Comparison of ENCODE assay signal across 12 cellular contexts in genomic region chr14:105375635-105376057, GRCh38. TPM values are rescaled to one million over a fixed set of nuclear protein-coding genes. Genes with fewer than 3 reads are reported as not detected.
A peak's percentile ranks its signal among the peaks of the same experiment; 100 is the strongest.
DNase-seq lines count a peak whose midpoint lies in the region; ATAC-seq and TF ChIP-seq lines count a peak whose summit lies in the region.
"Had no signal": no experiment of that assay in that cellular context is flagged by ENCODE, and none has a peak within 500 bp of the region (broad histone marks: within the 10 kb centered on the region; RNA-seq: fewer than 3 reads in every experiment).

No MANE protein-coding gene starts in this region.

- no peak for TF ChIP-seq EP300 in suprapubic skin (IDR thresholded peaks at IDR 0.05)

- H3K9me3 ChIP-seq in GM23248 (ENCODE audit: low read depth) (no peaks in the 10 kb centered on the region), suprapubic skin (no peaks in the 10 kb centered on the region)
- H3K9me3 ChIP-seq: sigmoid colon had no signal

- peaks cover 9% of the 10 kb centered on the region for H3K4me1 Mint-ChIP-seq in activated naive CD8-positive, alpha-beta T cell treated with anti-CD3 and anti-CD28 coated beads for 36 hours

- H3K4me3 ChIP-seq in GM23248 (no peak overlapping the region), suprapubic skin (no peak overlapping the region)
- H3K4me3 ChIP-seq: sigmoid colon had no signal

- no peaks in the 10 kb centered on the region for H3K36me3 Mint-ChIP-seq in activated naive CD8-positive, alpha-beta T cell treated with anti-CD3 and anti-CD28 coated beads for 36 hours

- H3K9ac ChIP-seq in GM23248, result no peak overlapping the region

- no peak overlapping the region for H2AFZ ChIP-seq in GM23248

- H3F3A ChIP-seq in GM23248 (ENCODE audit: insufficient read depth), result no peaks in the 10 kb centered on the region

- no peak for ATAC-seq in GM21447 (IDR thresholded peaks at IDR 0.05; ENCODE audit: unreplicated experiment)
- ATAC-seq: left colon had no signal

- H3K9me3 Mint-ChIP-seq in activated naive CD8-positive, alpha-beta T cell treated with anti-CD3 and anti-CD28 coated beads for 36 hours, result peaks cover 1% of the 10 kb centered on the region
- H3K9me3 Mint-ChIP-seq: IgD-negative memory B cell had no signal

- H3K4me2 ChIP-seq in GM23248 (ENCODE audit: unreplicated experiment), result no peak overlapping the region

- H3K4me1 ChIP-seq in GM23248 (ENCODE audit: insufficient read depth) (no peaks in the 10 kb centered on the region), suprapubic skin (peaks cover 13% of the 10 kb centered on the region)

- H3K36me3 ChIP-seq in GM23248 (ENCODE audit: low read depth) (no peaks in the 10 kb centered on the region), suprapubic skin (peaks cover 7% of the 10 kb centered on the region)

- peak overlapping the region; percentile 30 for H3K4me3 Mint-ChIP-seq in activated naive CD8-positive, alpha-beta T cell treated with anti-CD3 and anti-CD28 coated beads for 36 hours
- H3K4me3 Mint-ChIP-seq: IgD-negative memory B cell had no signal

- DNase-seq in GM23248, result peak; percentile 16
- DNase-seq in RKO (ENCODE audit: low spot score), result peak; percentile 58
- peak; percentile 50 for DNase-seq in activated naive CD8-positive, alpha-beta T cell treated with anti-CD3 and anti-CD28 coated beads for 36 hours
- DNase-seq in stimulated activated CD4-positive, alpha-beta T cell treated with anti-CD3 and anti-CD28 coated beads, Interleukin-2, amount 100 ng/mL, for 4 hours (ENCODE audit: low read depth), result peak; percentile 11
- DNase-seq in NCI-H187 treated with DMSO at 0.1 percent for 48 hours (lab: John Stamatoyannopoulos, UW), result no peak
- DNase-seq in DMS53 treated with DMSO at 0.1 percent for 48 hours (lab: John Stamatoyannopoulos, UW; ENCODE audit: unreplicated experiment), result no peak
- no peak for DNase-seq in suprapubic skin (ENCODE audit: low spot score in 2 of 2)
- DNase-seq: DMS 273 treated with DMSO at 0.1 percent for 48 hours, left colon, sigmoid colon had no signal

- no peaks in the 10 kb centered on the region for H3K9me2 ChIP-seq in GM23248 (ENCODE audit: insufficient read depth)

- H3K27ac Mint-ChIP-seq in activated naive CD8-positive, alpha-beta T cell treated with anti-CD3 and anti-CD28 coated beads for 36 hours, result peak overlapping the region; percentile 26
- H3K27ac Mint-ChIP-seq: IgD-negative memory B cell had no signal

- H3K27me3 ChIP-seq in GM23248 (replicated peaks; ENCODE audit: insufficient read depth), result no peaks in the 10 kb centered on the region
- no peaks in the 10 kb centered on the region for H3K27me3 ChIP-seq in suprapubic skin
- H3K27me3 ChIP-seq: sigmoid colon had no signal

- H4K20me1 ChIP-seq in GM23248 (ENCODE audit: insufficient read depth), result no peaks in the 10 kb centered on the region

- no peaks in the 10 kb centered on the region for H3K79me2 ChIP-seq in GM23248 (ENCODE audit: insufficient read depth)

- H3K27ac ChIP-seq in GM23248, result no peak overlapping the region
- H3K27ac ChIP-seq in suprapubic skin, result no peak overlapping the region
- H3K27ac ChIP-seq: sigmoid colon had no signal

- no peak for TF ChIP-seq POLR2A in suprapubic skin (IDR thresholded peaks at IDR 0.05)

- 82 to 84% methylated on average over 4 of the region's 4 CpGs for WGBS in GM23248 (ENCODE audit: low coverage in 1 of 2, low lambda C conversion rate in 2 of 2, missing lambda C conversion rate in 2 of 2), 2 experiments
- 83% methylated on average over 4 of the region's 4 CpGs for WGBS in suprapubic skin

- in situ Hi-C loops in GM23248 (cut with MboI), result no loop called here

- no peak for TF ChIP-seq CTCF in suprapubic skin (IDR thresholded peaks at IDR 0.05)

- no peaks in the 10 kb centered on the region for H3K27me3 Mint-ChIP-seq in activated naive CD8-positive, alpha-beta T cell treated with anti-CD3 and anti-CD28 coated beads for 36 hours

RNA-seq across cellular contexts. Expression of gene TEX22, which starts 22.7 kb away (rescaled TPM):
- total RNA-seq in GM23248 (2014; rRNA removed; shearing (Covaris generic)), result 0.13 and 0.43 TPM in 2 replicates
- polyA plus RNA-seq in GM23248 (2016; fragmentation: Nextera tagmentation; extraction: Ambion mirVana), result 0.27 and 0.46 TPM in 2 replicates
- 1 to 10 TPM in 1 of 2 experiments, under 1 TPM in 1; 0.56 to 2.1 TPM for total RNA-seq in activated naive CD8-positive, alpha-beta T cell treated with anti-CD3 and anti-CD28 coated beads for 36 hours
- total RNA-seq in suprapubic skin, result under 1 TPM in 1 of 4 donors, not detected in 3; 0.80 TPM
- total RNA-seq: sigmoid colon had no signal

RNA-seq across cellular contexts. Expression of gene MTA1, which starts 44.0 kb away (rescaled TPM):
- 37.0 and 50.3 TPM in 2 replicates for total RNA-seq in GM23248 (2014; rRNA removed; shearing (Covaris generic))
- polyA plus RNA-seq in GM23248 (2016; fragmentation: Nextera tagmentation; extraction: Ambion mirVana), result 8.1 and 9.6 TPM in 2 replicates
- total RNA-seq in activated naive CD8-positive, alpha-beta T cell treated with anti-CD3 and anti-CD28 coated beads for 36 hours, result 100 to 1,000 TPM; 148 to 149 TPM
- 100 to 1,000 TPM in 1 of 4 donors, 10 to 100 TPM in 3; 38.1 to 107 (median 59.5) TPM for total RNA-seq in suprapubic skin

Comparison
In these comparisons a context has a peak if more than half of its experiments do, and no peak if none do; other contexts are left out.
1. DNase-seq: peak in GM23248 (single experiment), RKO (single experiment), activated naive CD8-positive, alpha-beta T cell treated with anti-CD3 and anti-CD28 coated beads for 36 hours (single experiment) and stimulated activated CD4-positive, alpha-beta T cell treated with anti-CD3 and anti-CD28 coated beads, Interleukin-2, amount 100 ng/mL, for 4 hours (single experiment); none in NCI-H187 treated with DMSO at 0.1 percent for 48 hours (single experiment), DMS53 treated with DMSO at 0.1 percent for 48 hours (single experiment) and suprapubic skin (0 of 2).